In the genomic region with DNA sequence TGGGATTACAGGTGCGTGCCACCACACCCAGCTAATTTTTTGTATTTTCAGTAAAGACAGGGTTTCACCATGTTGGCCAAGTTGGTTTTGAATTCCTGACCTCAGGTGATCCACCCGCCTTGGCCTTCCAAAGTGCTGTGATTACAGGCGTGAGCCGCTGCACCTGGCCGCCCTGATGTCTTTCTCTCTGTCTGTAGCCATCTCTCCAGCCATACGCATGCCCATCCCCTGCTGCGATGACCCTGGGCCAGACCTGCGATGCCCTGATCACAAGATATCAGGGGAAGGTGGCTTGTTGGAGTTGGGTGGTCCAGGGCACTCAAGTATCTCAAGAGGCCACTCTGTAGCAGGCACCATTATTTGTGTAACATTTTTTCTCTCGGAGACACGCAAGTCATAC, we compare ENCODE assay signal across 21 cellular contexts.
"Had no signal": no experiment of that assay in that cellular context is flagged by ENCODE, and none has a peak within 500 bp of the region (broad histone marks: within the 10 kb centered on the region; RNA-seq: fewer than 3 reads in every experiment).

No MANE protein-coding gene starts in this region.

- DNase-seq: activated CD4-positive, alpha-beta memory T cell treated with anti-CD3 and anti-CD28 coated beads for 36 hours; activated CD4-positive, alpha-beta T cell treated with anti-CD3 and anti-CD28 coated beads, Interleukin-2, amount 10 ng/mL, durations not matched to agents 24 days and 14 days; activated CD4-positive, CD25-positive, alpha-beta regulatory T cell treated with anti-CD3 and anti-CD28 coated beads, Interleukin-2, amount 50 U/mL, for 72 hours; activated CD8-positive, alpha-beta memory T cell treated with anti-CD3 and anti-CD28 coated beads for 24 hours; activated naive CD4-positive, alpha-beta T cell treated with anti-CD3 and anti-CD28 coated beads, Interleukin-2, amount 50 U/mL, for 16 hours; activated T-cell treated with anti-CD3 and anti-CD28 coated beads, Interleukin-2, amount 50 U/mL, for 4 hours; amniotic stem cell; Kasumi-1; NCI-H1092 treated with DMSO at 0.1 percent for 48 hours; NCI-H1417 treated with DMSO at 0.1 percent for 48 hours; NCI-H1694; NCI-H2029; NCI-H345; NCI-H510A; NCI-H526 treated with DMSO at 0.1 percent for 48 hours; NCI-H82; SIG-M5; T-helper 17 cell; T-helper 9 cell had no signal

- FAIRE-seq: astrocyte had no signal

- ATAC-seq: activated T-cell treated with anti-CD3 and anti-CD28 coated beads, Interleukin-2, amount 50 U/mL, for 4 hours; T-helper 17 cell; WTC11 had no signal
